Comparison of ENCODE assay signal across 29 cellular contexts in genomic region chrX:147637190-147637589, GRCh38.
"Had no signal": no experiment of that assay in that cellular context is flagged by ENCODE, and none has a peak within 500 bp of the region (broad histone marks: within the 10 kb centered on the region; RNA-seq: fewer than 3 reads in every experiment).

No MANE protein-coding gene starts in this region.

- H3K27ac Mint-ChIP-seq: stimulated activated effector memory CD8-positive, alpha-beta T cell treated with anti-CD3 and anti-CD28 coated beads, Interleukin-12 subunit alpha, Interleukin-12 subunit beta, amount 100 ng/mL, for 72 hours; stimulated activated memory B cell treated with anti-CD40 and anti-IgM and Interleukin-4, amounts not matched to agents 10 μg/mL and 1 μg/mL and 100 μg/mL, for 72 hours; stimulated activated naive B cell treated with anti-CD40 and anti-IgM and Interleukin-4, amounts not matched to agents 10 μg/mL and 1 μg/mL and 100 μg/mL, for 72 hours; stimulated activated naive CD8-positive, alpha-beta T cell treated with anti-CD3 and anti-CD28 coated beads, Interleukin-15, amount 100 ng/mL, for 72 hours; stimulated activated naive CD8-positive, alpha-beta T cell treated with anti-CD3 and anti-CD28 coated beads, Interleukin-15, Interleukin-2, amounts not matched to agents 100 ng/mL and 50 ng/mL, for 24 hours; type B pancreatic cell had no signal

- FAIRE-seq: urothelium cell line had no signal

- H3K4me1 Mint-ChIP-seq: stimulated activated effector memory CD8-positive, alpha-beta T cell treated with anti-CD3 and anti-CD28 coated beads, Interleukin-12 subunit alpha, Interleukin-12 subunit beta, amount 100 ng/mL, for 72 hours; stimulated activated memory B cell treated with anti-CD40 and anti-IgM and Interleukin-4, amounts not matched to agents 10 μg/mL and 1 μg/mL and 100 μg/mL, for 72 hours; stimulated activated naive B cell treated with anti-CD40 and anti-IgM and Interleukin-4, amounts not matched to agents 10 μg/mL and 1 μg/mL and 100 μg/mL, for 72 hours; stimulated activated naive CD8-positive, alpha-beta T cell treated with anti-CD3 and anti-CD28 coated beads, Interleukin-15, amount 100 ng/mL, for 72 hours had no signal

- H3K9me3 ChIP-seq: stomach, suprapubic skin, testis, thoracic aorta, thyroid gland, tibial artery, tibial nerve, transverse colon, upper lobe of left lung, upper lobe of right lung, uterus, vagina had no signal

- H3K9me3 Mint-ChIP-seq: stimulated activated memory B cell treated with anti-CD40 and anti-IgM and Interleukin-4, amounts not matched to agents 10 μg/mL and 1 μg/mL and 100 μg/mL, for 72 hours; stimulated activated naive B cell treated with anti-CD40 and anti-IgM and Interleukin-4, amounts not matched to agents 10 μg/mL and 1 μg/mL and 100 μg/mL, for 72 hours; stimulated activated naive CD8-positive, alpha-beta T cell treated with anti-CD3 and anti-CD28 coated beads, Interleukin-15, amount 100 ng/mL, for 72 hours; stimulated activated naive CD8-positive, alpha-beta T cell treated with anti-CD3 and anti-CD28 coated beads, Interleukin-15, Interleukin-2, amounts not matched to agents 100 ng/mL and 50 ng/mL, for 24 hours; type B pancreatic cell had no signal

- H3K27ac ChIP-seq: stomach, suprapubic skin, testis, thoracic aorta, thyroid gland, tibial artery, tibial nerve, transverse colon, upper lobe of left lung, upper lobe of right lung, uterus, vagina had no signal

- H3K4me1 ChIP-seq: stomach, suprapubic skin, testis, thyroid gland, tibial artery, tibial nerve, transverse colon, upper lobe of left lung, upper lobe of right lung, uterus, vagina had no signal

- H3K36me3 Mint-ChIP-seq: stimulated activated effector memory CD8-positive, alpha-beta T cell treated with anti-CD3 and anti-CD28 coated beads, Interleukin-12 subunit alpha, Interleukin-12 subunit beta, amount 100 ng/mL, for 72 hours; stimulated activated memory B cell treated with anti-CD40 and anti-IgM and Interleukin-4, amounts not matched to agents 10 μg/mL and 1 μg/mL and 100 μg/mL, for 72 hours; stimulated activated naive B cell treated with anti-CD40 and anti-IgM and Interleukin-4, amounts not matched to agents 10 μg/mL and 1 μg/mL and 100 μg/mL, for 72 hours; type B pancreatic cell had no signal

- DNase-seq: stimulated activated CD4-positive, alpha-beta T cell treated with anti-CD3 and anti-CD28 coated beads, Interleukin-2, amount 100 ng/mL, for 48 hours; stimulated activated CD4-positive, alpha-beta T cell treated with anti-CD3 and anti-CD28 coated beads, Interleukin-4, amount 100 ng/mL, for 1 hour; stimulated activated CD4-positive, alpha-beta T cell treated with anti-CD3 and anti-CD28 coated beads, Interleukin-4, amount 100 ng/mL, for 24 hours; stimulated activated CD4-positive, alpha-beta T cell treated with anti-CD3 and anti-CD28 coated beads, Interleukin-4, amount 100 ng/mL, for 4 hours; stimulated activated CD8-positive, alpha-beta memory T cell treated with anti-CD3 and anti-CD28 coated beads, Interleukin-4, amount 100 ng/mL, for 48 hours; stimulated activated naive B cell treated with anti-CD40 and anti-IgM and Interleukin-4, amounts not matched to agents 10 μg/mL and 1 μg/mL and 100 μg/mL, for 72 hours; stimulated activated naive CD4-positive, alpha-beta T cell; stimulated activated naive CD4-positive, alpha-beta T cell treated with Interleukin-2 at 50 U/mL for 16 hours; stimulated activated naive CD8-positive, alpha-beta T cell treated with anti-CD3 and anti-CD28 coated beads, Interleukin-15, amount 100 ng/mL, for 72 hours; stimulated activated naive CD8-positive, alpha-beta T cell treated with anti-CD3 and anti-CD28 coated beads, Interleukin-15, Interleukin-2, amounts not matched to agents 100 U/mL and 50 U/mL, for 24 hours; stomach; substantia nigra; testis; thyroid gland; tibial artery; transverse colon; trophoblast cell; upper lobe of right lung; uterus had no signal

- H3K4me3 ChIP-seq: stomach, suprapubic skin, testis, thoracic aorta, thyroid gland, tibial artery, tibial nerve, transverse colon, upper lobe of left lung, upper lobe of right lung, uterus, vagina had no signal

- H3K27me3 Mint-ChIP-seq: stimulated activated memory B cell treated with anti-CD40 and anti-IgM and Interleukin-4, amounts not matched to agents 10 μg/mL and 1 μg/mL and 100 μg/mL, for 72 hours; stimulated activated naive B cell treated with anti-CD40 and anti-IgM and Interleukin-4, amounts not matched to agents 10 μg/mL and 1 μg/mL and 100 μg/mL, for 72 hours; stimulated activated naive CD8-positive, alpha-beta T cell treated with anti-CD3 and anti-CD28 coated beads, Interleukin-15, amount 100 ng/mL, for 72 hours; stimulated activated naive CD8-positive, alpha-beta T cell treated with anti-CD3 and anti-CD28 coated beads, Interleukin-15, Interleukin-2, amounts not matched to agents 100 ng/mL and 50 ng/mL, for 24 hours; type B pancreatic cell had no signal

- H3K4me3 Mint-ChIP-seq: stimulated activated effector memory CD8-positive, alpha-beta T cell treated with anti-CD3 and anti-CD28 coated beads, Interleukin-12 subunit alpha, Interleukin-12 subunit beta, amount 100 ng/mL, for 72 hours; stimulated activated memory B cell treated with anti-CD40 and anti-IgM and Interleukin-4, amounts not matched to agents 10 μg/mL and 1 μg/mL and 100 μg/mL, for 72 hours; stimulated activated naive B cell treated with anti-CD40 and anti-IgM and Interleukin-4, amounts not matched to agents 10 μg/mL and 1 μg/mL and 100 μg/mL, for 72 hours; stimulated activated naive CD8-positive, alpha-beta T cell treated with anti-CD3 and anti-CD28 coated beads, Interleukin-15, amount 100 ng/mL, for 72 hours; stimulated activated naive CD8-positive, alpha-beta T cell treated with anti-CD3 and anti-CD28 coated beads, Interleukin-15, Interleukin-2, amounts not matched to agents 100 ng/mL and 50 ng/mL, for 24 hours; type B pancreatic cell had no signal

- H3K36me3 ChIP-seq: stomach, suprapubic skin, thoracic aorta, thyroid gland, tibial artery, tibial nerve, transverse colon, upper lobe of left lung, upper lobe of right lung, uterus, vagina had no signal

- ATAC-seq: stimulated activated effector memory CD8-positive, alpha-beta T cell treated with anti-CD3 and anti-CD28 coated beads, Interleukin-12 subunit alpha, Interleukin-12 subunit beta, amount 100 ng/mL, for 72 hours; stimulated activated memory B cell treated with anti-CD40 and anti-IgM and Interleukin-4, amounts not matched to agents 10 μg/mL and 1 μg/mL and 100 μg/mL, for 72 hours; stimulated activated naive B cell treated with anti-CD40 and anti-IgM and Interleukin-4, amounts not matched to agents 10 μg/mL and 1 μg/mL and 100 μg/mL, for 72 hours; stimulated activated naive CD8-positive, alpha-beta T cell treated with anti-CD3 and anti-CD28 coated beads, Interleukin-15, amount 100 ng/mL, for 72 hours; stimulated activated naive CD8-positive, alpha-beta T cell treated with anti-CD3 and anti-CD28 coated beads, Interleukin-15, Interleukin-2, amounts not matched to agents 100 U/mL and 50 U/mL, for 24 hours; upper lobe of right lung had no signal
